ENCODE assay signal across 22 cellular contexts in the genomic region with DNA sequence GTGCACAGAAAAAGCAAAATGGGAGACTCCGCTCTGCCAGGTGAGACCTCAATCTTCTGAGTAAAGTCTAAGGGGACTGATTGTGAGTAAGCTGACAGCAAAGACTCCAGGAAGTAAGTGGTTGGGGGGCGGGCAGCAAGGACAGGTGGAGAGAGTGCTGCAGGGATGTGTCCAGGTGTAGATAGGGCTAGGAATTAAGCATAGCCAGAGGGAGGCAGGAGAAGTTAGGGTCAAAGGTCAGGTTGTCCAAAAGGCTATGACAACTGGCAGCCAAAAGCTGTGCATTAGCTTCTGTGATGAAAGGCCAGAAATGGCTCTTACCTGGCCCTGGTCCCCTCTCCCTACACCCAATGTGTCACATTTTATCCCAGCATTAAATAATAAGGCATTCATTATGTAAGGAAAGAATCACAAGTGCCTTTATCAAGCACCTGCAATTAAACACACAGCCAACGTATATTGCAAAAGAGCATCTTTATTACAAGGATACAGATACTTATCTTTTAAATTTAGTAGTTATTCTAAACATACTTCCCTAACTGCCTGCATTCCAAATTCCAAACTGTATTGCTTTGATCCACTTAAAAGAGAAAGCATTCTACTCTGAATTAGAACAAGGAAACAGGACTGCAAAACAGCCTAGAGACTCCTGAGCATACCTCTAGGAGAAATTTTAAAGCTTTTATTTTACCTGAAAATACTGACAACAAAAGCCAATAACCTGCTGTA.
"Had no signal": no experiment of that assay in that cellular context is flagged by ENCODE, and none has a peak within 500 bp of the region (broad histone marks: within the 10 kb centered on the region; RNA-seq: fewer than 3 reads in every experiment).

No MANE protein-coding gene starts in this region.

- H3K9me3 Mint-ChIP-seq: memory B cell, naive B cell, nephron had no signal

- H3K27ac Mint-ChIP-seq: memory B cell, nephron, type B pancreatic cell had no signal

- H3K4me1 Mint-ChIP-seq: memory B cell, naive B cell had no signal

- FAIRE-seq: islet of Langerhans, pancreas had no signal

- H3K9me3 ChIP-seq: left ventricle myocardium inferior, lower lobe of right lung, pancreas, uterus had no signal

- H3K4me3 ChIP-seq: dorsolateral prefrontal cortex, left ventricle myocardium inferior, lower lobe of right lung, pancreas, smooth muscle cell, uterus had no signal

- H3K4me3 Mint-ChIP-seq: memory B cell, naive B cell, nephron, type B pancreatic cell had no signal

- H3K36me3 ChIP-seq: left ventricle myocardium inferior, lower lobe of right lung, pancreas, uterus had no signal

- H3K27me3 ChIP-seq: pancreas, uterus had no signal

- H3K36me3 Mint-ChIP-seq: memory B cell, naive B cell, type B pancreatic cell had no signal

- H3K4me2 ChIP-seq: smooth muscle cell had no signal

- H3K27me3 Mint-ChIP-seq: progenitor cell of endocrine pancreas, type B pancreatic cell had no signal

- H3K27ac ChIP-seq: dorsolateral prefrontal cortex, left ventricle myocardium inferior, lower lobe of right lung, pancreas, uterus had no signal

- DNase-seq: cortex of kidney; dorsolateral prefrontal cortex; effector CD8-positive, alpha-beta T cell; foreskin melanocyte; head of caudate nucleus; hypothalamus; left ventricle myocardium inferior; lower lobe of right lung; midbrain; naive B cell; occipital lobe; pancreas; right cardiac atrium; stimulated activated CD4-positive, alpha-beta T cell treated with anti-CD3 and anti-CD28 coated beads, Interleukin-2, amount 100 ng/mL, for 48 hours; stimulated activated naive CD4-positive, alpha-beta T cell treated with Interleukin-2 at 50 U/mL for 16 hours; uterus had no signal

- H3K4me1 ChIP-seq: lower lobe of right lung, uterus had no signal
